ENCODE assay signal across 11 cellular contexts in genomic region chr10:132554991-132555647, GRCh38. TPM values are rescaled to one million over a fixed set of nuclear protein-coding genes. Genes with fewer than 3 reads are reported as not detected.
DNase-seq lines count a peak whose midpoint lies in the region; ATAC-seq, FAIRE-seq and TF ChIP-seq lines count a peak whose summit lies in the region.
"Had no signal": no experiment of that assay in that cellular context is flagged by ENCODE, and none has a peak within 500 bp of the region (broad histone marks: within the 10 kb centered on the region; RNA-seq: fewer than 3 reads in every experiment).

No MANE protein-coding gene starts in this region.

- H3K9me3 Mint-ChIP-seq in CD14-positive monocyte: no peaks in the 10 kb centered on the region
- H3K9me3 Mint-ChIP-seq: dendritic cell treated with granulocyte-macrophage colony-stimulating factor and Interleukin-4, amounts not matched to agents 40 ng/mL and 50 ng/mL, for 4 days had no signal

- CTCF ChIA-PET in HepG2 (lab: Yijun Ruan, JAX; ENCODE audit: low intra/inter-chr PET ratio, low total read pairs): no interaction called here

- H4K20me1 ChIP-seq in HepG2 (ENCODE audit: insufficient read depth, low read length): peaks cover 20% of the 10 kb centered on the region; the same call in 1 of the 2 replicates

- TF ChIP-seq EP300 in HepG2 (IDR thresholded peaks at IDR 0.05; ENCODE audit: low read depth in 2 of 2, low read length in 2 of 2) (no peak), HepG2 (CRISPR knock-in tag; IDR thresholded peaks at IDR 0.05; ENCODE audit: borderline replicate concordance) (no peak)

- H3K9me3 ChIP-seq in HepG2 (ENCODE audit: low read length): no peaks in the 10 kb centered on the region

- intact Hi-C loops in CD14-positive monocyte (cut with micrococcal nuclease): no loop called here
- intact Hi-C loops in HepG2 (cut with micrococcal nuclease; ENCODE audit: unreplicated experiment): no loop called here

- FAIRE-seq in HepG2 (lab: Jason Lieb, UNC): no peak

- ATAC-seq in HG03354 (IDR thresholded peaks at IDR 0.05; ENCODE audit: poor library complexity, severe bottlenecking, unreplicated experiment) (peak; percentile 41), HepG2 (no peak), HG03521 (IDR thresholded peaks at IDR 0.05; ENCODE audit: unreplicated experiment) (no peak)

- peaks cover 0 to 2% (median 0%) of the 10 kb centered on the region in 3 donors for H3K27me3 Mint-ChIP-seq in CD14-positive monocyte (ENCODE audit: low read depth in 3 of 3)
- H3K27me3 Mint-ChIP-seq: dendritic cell treated with granulocyte-macrophage colony-stimulating factor and Interleukin-4, amounts not matched to agents 40 ng/mL and 50 ng/mL, for 4 days had no signal

- H3K27ac Mint-ChIP-seq in CD14-positive monocyte: peak overlapping the region in 1 of 7 donors; percentile 42
- H3K27ac Mint-ChIP-seq: dendritic cell treated with granulocyte-macrophage colony-stimulating factor and Interleukin-4, amounts not matched to agents 40 ng/mL and 50 ng/mL, for 4 days had no signal

- peak overlapping the region in 1 of 2 donors; percentile 61 for H3K4me3 Mint-ChIP-seq in CD14-positive monocyte
- H3K4me3 Mint-ChIP-seq: dendritic cell treated with granulocyte-macrophage colony-stimulating factor and Interleukin-4, amounts not matched to agents 40 ng/mL and 50 ng/mL, for 4 days had no signal

- no peaks in the 10 kb centered on the region for H3K27me3 ChIP-seq in HepG2 (ENCODE audit: control insufficient read depth in 1 of 2, insufficient read depth in 2 of 2, low read length in 2 of 2)

- no peak overlapping the region for H3K4me3 ChIP-seq in HepG2 (replicated peaks in 1 of 3; ENCODE audit: insufficient read depth in 1 of 3, low read depth in 2 of 3, low read length in 3 of 3)
- H3K4me3 ChIP-seq: skin epidermis had no signal

- peaks cover 0 to 2% of the 10 kb centered on the region in 2 experiments; a peak in 1 of 5 replicates for H3K36me3 ChIP-seq in HepG2 (replicated peaks in 1 of 2; ENCODE audit: control insufficient read depth in 1 of 2, insufficient read depth in 2 of 2, low read length in 2 of 2)

- no peak overlapping the region for H3K4me2 ChIP-seq in HepG2 (ENCODE audit: low read depth, low read length)

- peak; percentile 93 for DNase-seq in CD14-positive monocyte (ENCODE audit: low spot score)
- peak; percentile 28 for DNase-seq in activated T-helper 1 cell treated with Interleukin-2 at 50 U/mL for 16 hours (ENCODE audit: low read depth)
- no peak for DNase-seq in HepG2 (ENCODE audit: low spot score)
- no peak for DNase-seq in NK-92 treated with Interleukin-12 subunit alpha and Interleukin-12 subunit beta, amount 100 ng/mL, for 24 hours (lab: John Stamatoyannopoulos, UW)
- DNase-seq in GM10266 (ENCODE audit: extremely low spot score): no peak
- no peak for DNase-seq in DMS53 (lab: John Stamatoyannopoulos, UW)
- DNase-seq: NCI-H226 had no signal

- H3K9ac ChIP-seq in HepG2 (ENCODE audit: insufficient read depth, low read depth, low read length): no peak overlapping the region

- no peak overlapping the region for H3K27ac ChIP-seq in HepG2 (ENCODE audit: extremely low read length, insufficient read depth, low read length)

- peaks cover 8 to 10% of the 10 kb centered on the region in 2 donors for H3K36me3 Mint-ChIP-seq in CD14-positive monocyte

- 94% methylated on average over 15 of the region's 18 CpGs for WGBS in HepG2 (ENCODE audit: low lambda C conversion rate)

- no peak for TF ChIP-seq RAD21 in HepG2 (CRISPR knock-in tag; IDR thresholded peaks at IDR 0.05)

- no peak for TF ChIP-seq CTCF in CD14-positive monocyte (IDR thresholded peaks at IDR 0.05)
- no peak for TF ChIP-seq CTCF in HepG2 (CRISPR knock-in tag; IDR thresholded peaks at IDR 0.05)
- TF ChIP-seq CTCF in GM10266 (IDR thresholded peaks at IDR 0.05; ENCODE audit: control insufficient read depth, insufficient read depth, low read depth, missing control alignments): no peak

- no peak for TF ChIP-seq POLR2A in HepG2 (IDR thresholded peaks at IDR 0.05; ENCODE audit: insufficient read depth in 1 of 2, low read depth in 2 of 2, low read length in 2 of 2)

- H3K79me2 ChIP-seq in HepG2 (ENCODE audit: insufficient read depth, low read length): peaks cover 36% of the 10 kb centered on the region

- H2AFZ ChIP-seq in HepG2 (ENCODE audit: low read length): no peak overlapping the region

- peaks cover 28% of the 10 kb centered on the region for H3K4me1 ChIP-seq in HepG2 (ENCODE audit: insufficient read depth, low read length)

- in situ Hi-C loops in HepG2 (cut with HindIII; ENCODE audit: extremely low pct_ligation_motif_present, low pct_unique_long_range_greater_than_20kb): no loop called here

- POLR2A ChIA-PET in HepG2 (lab: Yijun Ruan, JAX): no interaction called here

- no TSS peak for BruUV-seq in HepG2 (replicated peaks; lab: Mats Ljungman, UMichigan)

- peaks cover 40% of the 10 kb centered on the region for H3K4me1 Mint-ChIP-seq in CD14-positive monocyte

TF ChIP-seq in HepG2, 621 proteins besides CTCF, POLR2A, EP300 and RAD21:
- peak; percentile 86 for TF ChIP-seq HNRNPL (IDR thresholded peaks at IDR 0.05; ENCODE audit: low read depth, low read length)
- TF ChIP-seq, protein P1, sequence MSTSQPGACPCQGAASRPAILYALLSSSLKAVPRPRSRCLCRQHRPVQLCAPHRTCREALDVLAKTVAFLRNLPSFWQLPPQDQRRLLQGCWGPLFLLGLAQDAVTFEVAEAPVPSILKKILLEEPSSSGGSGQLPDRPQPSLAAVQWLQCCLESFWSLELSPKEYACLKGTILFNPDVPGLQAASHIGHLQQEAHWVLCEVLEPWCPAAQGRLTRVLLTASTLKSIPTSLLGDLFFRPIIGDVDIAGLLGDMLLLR (CRISPR knock-in tag; IDR thresholded peaks at IDR 0.05): no peak

RNA-seq across cellular contexts. Expression of gene INPP5A, which starts 17.5 kb away (rescaled TPM):
- polyA plus RNA-seq in CD14-positive monocyte (1 to 10 TPM in 1 of 2 donors, under 1 TPM in 1; 0.87 to 2.9 TPM), HepG2 (2011; rRNA removed) (17.5 and 19.5 TPM in 2 replicates)
- 37.9 and 46.8 TPM in 2 replicates for total RNA-seq in HepG2 (2016; rRNA removed; fragmentation: Illumina TruSeq; extraction: Trizol)
- total RNA-seq in HepG2 (2016; cell fraction: cytosol; rRNA removed; fragmentation: Illumina TruSeq; extraction: Trizol; ENCODE audit: low read depth): 52.6 and 54.7 TPM in 2 replicates
- 38.3 and 42.5 TPM in 2 replicates for total RNA-seq in HepG2 (2016; cell fraction: insoluble cytoplasmic fraction; rRNA removed; fragmentation: Illumina TruSeq; extraction: Trizol)
- 103 and 110 TPM in 2 replicates for total RNA-seq in HepG2 (2016; cell fraction: membrane; rRNA removed; fragmentation: Illumina TruSeq; extraction: Trizol)
- 15.7 and 18.8 TPM in 2 replicates for total RNA-seq in HepG2 (2016; cell fraction: nucleus; rRNA removed; fragmentation: Illumina TruSeq; extraction: Trizol)
- 16.7 and 18.4 TPM in 2 replicates for polyA plus RNA-seq in HepG2 (2011; cell fraction: cytosol; rRNA removed)
- polyA plus RNA-seq in HepG2 (2011; cell fraction: nucleus; rRNA removed): 14.6 and 14.9 TPM in 2 replicates
- polyA plus RNA-seq in HepG2 (2012): 15.8 and 18.2 TPM in 2 replicates
- 49.5 and 52.9 TPM in 2 replicates for polyA plus RNA-seq in HepG2 (2016; cell fraction: cytosol; fragmentation: Illumina TruSeq; extraction: Trizol; ENCODE audit: low read depth)
- polyA plus RNA-seq in HepG2 (2016; cell fraction: insoluble cytoplasmic fraction; fragmentation: Illumina TruSeq; extraction: Trizol; ENCODE audit: low read depth): 40.7 and 47.8 TPM in 2 replicates
- 97.2 and 97.6 TPM in 2 replicates for polyA plus RNA-seq in HepG2 (2016; cell fraction: membrane; fragmentation: Illumina TruSeq; extraction: Trizol; ENCODE audit: low read depth)
- 25.8 and 27.0 TPM in 2 replicates for polyA plus RNA-seq in HepG2 (2016; cell fraction: nucleus; fragmentation: Illumina TruSeq; extraction: Trizol; ENCODE audit: insufficient read depth, low read depth)
- polyA minus RNA-seq in HepG2 (2011; rRNA and poly(A)+ RNA removed; ENCODE audit: low replicate concordance): 17.0 and 32.5 TPM in 2 replicates
- polyA minus RNA-seq in HepG2 (2011; cell fraction: cytosol; rRNA and poly(A)+ RNA removed): 16.4 and 21.7 TPM in 2 replicates
- polyA minus RNA-seq in HepG2 (2011; cell fraction: nucleus; rRNA and poly(A)+ RNA removed): 19.1 and 20.6 TPM in 2 replicates

Comparison
In these comparisons a context has a peak if more than half of its experiments do, and no peak if none do; other contexts are left out.
1. DNase-seq: peak in CD14-positive monocyte (single experiment) and activated T-helper 1 cell treated with Interleukin-2 at 50 U/mL for 16 hours (single experiment); none in HepG2 (single experiment), NK-92 treated with Interleukin-12 subunit alpha and Interleukin-12 subunit beta, amount 100 ng/mL, for 24 hours (single experiment), GM10266 (single experiment) and DMS53 (single experiment).